27 cellular contexts compared by ENCODE assay signal in genomic region chr9:3830296-3830695, GRCh38.
"Had no signal": no experiment of that assay in that cellular context is flagged by ENCODE, and none has a peak within 500 bp of the region (broad histone marks: within the 10 kb centered on the region; RNA-seq: fewer than 3 reads in every experiment).

No MANE protein-coding gene starts in this region.

- H3K9me3 ChIP-seq: ascending aorta, breast epithelium, stomach, testis, upper lobe of right lung had no signal

- ATAC-seq: activated T-cell treated with anti-CD3 and anti-CD28 coated beads, Interleukin-2, amount 50 U/mL, for 4 hours; left lobe of liver; natural killer cell treated with Interleukin-12 subunit alpha and Interleukin-12 subunit beta and Interleukin-15 and Interleukin-18, amount 100 ng/mL, for 72 hours; sciatic nerve; stimulated activated effector memory CD8-positive, alpha-beta T cell treated with anti-CD3 and anti-CD28 coated beads, Interleukin-12 subunit alpha, Interleukin-12 subunit beta, amount 100 ng/mL, for 72 hours; upper lobe of right lung had no signal

- H3K27ac ChIP-seq: ascending aorta, breast epithelium, hepatocyte, parathyroid adenoma, stomach, testis, upper lobe of right lung, VCaP had no signal

- H3K27me3 ChIP-seq: ascending aorta, breast epithelium, hepatocyte, stomach, testis, upper lobe of right lung had no signal

- H3K4me3 ChIP-seq: ascending aorta, breast epithelium, hepatocyte, lung, smooth muscle cell, stomach, testis, upper lobe of right lung had no signal

- H3K4me2 ChIP-seq: hepatocyte, smooth muscle cell had no signal

- H3K4me1 ChIP-seq: ascending aorta, parathyroid adenoma, testis, upper lobe of right lung had no signal

- DNase-seq: activated CD4-positive, alpha-beta T cell treated with anti-CD3 and anti-CD28 coated beads, Interleukin-2, amount 50 U/mL, for 1 hour; activated CD4-positive, CD25-positive, alpha-beta regulatory T cell treated with anti-CD3 and anti-CD28 coated beads, Interleukin-2, amount 50 U/mL, for 72 hours; activated CD8-positive, alpha-beta memory T cell treated with anti-CD3 and anti-CD28 coated beads, Interleukin-2, amount 50 U/mL, for 4 hours; activated effector memory CD4-positive, alpha-beta T cell treated with Interleukin-2 at 50 U/mL for 16 hours; activated naive CD4-positive, alpha-beta T cell treated with anti-CD3 and anti-CD28 coated beads, Interleukin-2, amount 50 U/mL, for 16 hours; activated T-cell treated with anti-CD3 and anti-CD28 coated beads, Interleukin-2, amount 50 U/mL, for 4 hours; cerebellar nuclear complex; cortex of kidney; effector CD4-positive, alpha-beta T cell; foreskin fibroblast; islet precursor cell; stimulated activated CD4-positive, alpha-beta T cell treated with anti-CD3 and anti-CD28 coated beads, Interleukin-4, amount 100 ng/mL, for 1 hour; stomach; T1000; testis; upper lobe of right lung had no signal

- H3K36me3 ChIP-seq: breast epithelium, upper lobe of right lung had no signal

- H3K9ac ChIP-seq: parathyroid adenoma had no signal
